In genomic region chr10:95350830-95351228, GRCh38 we compare ENCODE assay signal across 1 cellular context.
TF ChIP-seq lines count a peak whose summit lies in the region.

No MANE protein-coding gene starts in this region.

TF ChIP-seq in HepG2, 621 proteins besides CTCF, POLR2A, EP300 and RAD21 (continued from another document):
- TF ChIP-seq ZNF687 (CRISPR knock-in tag; IDR thresholded peaks at IDR 0.05): peak; percentile 19; the same call in 1 of the 2 replicates
- TF ChIP-seq ZNF333 (CRISPR knock-in tag; IDR thresholded peaks at IDR 0.05; ENCODE audit: borderline replicate concordance): no peak
- 0 out of 2 replicates have a peak, but pooled peaks have one; percentile 0 for TF ChIP-seq CBFB (CRISPR knock-in tag; IDR thresholded peaks at IDR 0.05)
- TF ChIP-seq ZBTB33 (CRISPR knock-in tag; IDR thresholded peaks at IDR 0.05): peak; percentile 73
- TF ChIP-seq FOXA1 (IDR thresholded peaks at IDR 0.05): no peak
- 0 out of 2 replicates have a peak, but pooled peaks have one; percentile 4 for TF ChIP-seq FOXA1 (CRISPR knock-in tag; IDR thresholded peaks at IDR 0.05)
- TF ChIP-seq NR2F2 (IDR thresholded peaks at IDR 0.05; ENCODE audit: borderline replicate concordance, low read depth): no peak
- TF ChIP-seq ADNP (CRISPR knock-in tag; IDR thresholded peaks at IDR 0.05): no peak
- no peak for TF ChIP-seq NONO (IDR thresholded peaks at IDR 0.05)
- TF ChIP-seq NONO (CRISPR knock-in tag; conservative IDR thresholded peaks at IDR 0.05): 0 out of 2 replicates have a peak, but pooled peaks have one; percentile 28
- TF ChIP-seq SOX13 (IDR thresholded peaks at IDR 0.05): no peak
- peak in 1 of 2 experiments; percentile 43; a peak in 1 of 4 replicates for TF ChIP-seq SOX13 (CRISPR knock-in tag; conservative IDR thresholded peaks at IDR 0.05 in 1 of 2, IDR thresholded peaks at IDR 0.05 in 1 of 2)
- peak; percentile 24; the same call in 1 of the 2 replicates for TF ChIP-seq RXRA (CRISPR knock-in tag; IDR thresholded peaks at IDR 0.05)
- TF ChIP-seq HNRNPLL (IDR thresholded peaks at IDR 0.05; ENCODE audit: low read depth, low read length, poor library complexity, severe bottlenecking): no peak
